In the genomic region with DNA sequence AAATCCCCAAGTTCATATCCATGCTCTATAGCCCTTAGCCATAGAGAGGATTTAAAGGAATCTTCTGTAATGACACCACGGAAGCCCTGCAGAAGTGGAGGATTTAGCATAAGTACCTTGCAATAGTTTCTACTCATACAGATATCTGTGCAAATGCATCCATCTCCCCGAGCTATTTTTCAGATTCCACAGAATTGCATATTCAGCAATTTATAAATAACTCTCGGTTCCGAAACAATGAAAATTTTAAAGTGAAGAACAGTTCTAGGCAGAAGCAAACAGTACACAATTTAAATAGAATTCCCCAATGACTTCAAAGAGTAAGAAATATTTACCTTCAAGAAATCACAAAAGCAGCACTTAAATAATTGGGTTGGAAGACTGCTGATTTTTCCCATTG, we compare ENCODE assay signal across 1 cellular context.
TF ChIP-seq lines count a peak whose summit lies in the region.

No MANE protein-coding gene starts in this region.

TF ChIP-seq in GM12878, 131 proteins besides CTCF, POLR2A, EP300 and RAD21 (continued from another document):
- no peak for TF ChIP-seq SRF (IDR thresholded peaks at IDR 0.05; ENCODE audit: low read depth in 2 of 2, low read length in 2 of 2)
- no peak for TF ChIP-seq BRCA1 (IDR thresholded peaks at IDR 0.05; ENCODE audit: low read depth, low read length)
- TF ChIP-seq KDM1A (IDR thresholded peaks at IDR 0.05; ENCODE audit: borderline replicate concordance), result no peak
- TF ChIP-seq ZBED1 (IDR thresholded peaks at IDR 0.05; ENCODE audit: borderline replicate concordance), result no peak
- no peak for TF ChIP-seq YBX1 (IDR thresholded peaks at IDR 0.05)
- no peak for TF ChIP-seq MXI1 (IDR thresholded peaks at IDR 0.05; ENCODE audit: low read depth, low read length)
